15 cellular contexts compared by ENCODE assay signal in the genomic region with DNA sequence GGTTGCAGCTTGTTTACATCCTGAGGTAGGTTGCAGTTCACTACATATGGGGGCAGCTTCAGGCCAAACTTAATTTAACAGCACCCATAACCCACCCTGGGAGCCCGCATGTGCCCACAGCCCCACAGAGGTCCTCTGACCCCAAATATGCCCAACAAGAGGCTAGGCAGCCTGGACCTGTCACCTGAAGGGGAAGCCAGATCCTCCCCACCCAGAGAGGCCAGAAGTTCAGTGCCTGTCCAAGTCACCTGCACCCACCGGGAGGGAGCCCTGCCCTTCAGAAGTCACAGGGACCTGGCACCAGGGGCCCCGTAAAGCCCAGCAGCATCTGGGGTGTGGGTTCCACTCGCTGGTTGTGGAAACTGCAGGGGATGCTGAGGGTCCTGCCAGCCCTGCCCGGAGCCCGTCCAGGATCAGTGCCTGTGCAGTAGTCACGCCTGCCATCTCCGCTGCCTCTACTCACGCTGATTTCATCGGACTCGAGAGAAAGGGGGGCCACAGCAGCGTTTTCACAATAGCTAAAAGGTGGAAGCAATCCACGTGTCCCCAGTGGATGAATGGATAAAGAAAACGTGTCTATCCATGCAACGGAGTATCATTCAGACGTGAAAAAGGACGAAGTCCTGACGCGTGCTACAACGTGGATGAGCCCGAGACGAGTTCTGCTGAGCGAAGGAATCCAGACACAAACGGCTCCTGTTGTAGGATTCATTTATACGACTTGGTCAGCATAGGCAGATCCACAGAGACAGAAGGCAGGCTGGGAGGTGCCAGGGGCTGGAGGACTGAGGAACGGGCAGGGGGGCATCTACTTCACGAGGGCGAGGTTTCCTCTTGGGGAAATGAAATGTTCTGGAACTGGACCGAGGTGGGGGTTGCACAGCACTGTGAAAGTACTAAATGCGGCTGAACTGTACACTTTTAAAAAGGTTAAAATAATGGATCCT. TPM values are rescaled to one million over a fixed set of nuclear protein-coding genes. Genes with fewer than 3 reads are reported as not detected.
A peak's percentile ranks its signal among the peaks of the same experiment; 100 is the strongest.
DNase-seq lines count a peak whose midpoint lies in the region; ATAC-seq and TF ChIP-seq lines count a peak whose summit lies in the region.
"Had no signal": no experiment of that assay in that cellular context is flagged by ENCODE, and none has a peak within 500 bp of the region (broad histone marks: within the 10 kb centered on the region; RNA-seq: fewer than 3 reads in every experiment).

No MANE protein-coding gene starts in this region.

- no peak for TF ChIP-seq CTCF in right atrium auricular region (IDR thresholded peaks at IDR 0.05)

- H3K27ac ChIP-seq in right atrium auricular region (peak overlapping the region in 1 of 2 donors; percentile 81), rectal smooth muscle tissue (ENCODE audit: low read depth, low read length) (peak overlapping the region; percentile 90)
- H3K27ac ChIP-seq: HL-60 had no signal

- H3K4me1 ChIP-seq in right atrium auricular region (peaks cover 0 to 37% of the 10 kb centered on the region in 2 donors), rectal smooth muscle tissue (ENCODE audit: control insufficient read depth, insufficient read depth, low read length) (peaks cover 38% of the 10 kb centered on the region)

- DNase-seq in right atrium auricular region (ENCODE audit: low spot score) (peak; percentile 54), Right ventricle myocardium inferior (ENCODE audit: missing footprints) (no peak), left lobe of liver (ENCODE audit: low spot score) (peak; percentile 31), NCI-H1930 (lab: John Stamatoyannopoulos, UW) (no peak)
- no peak for DNase-seq in stimulated activated naive CD4-positive, alpha-beta T cell (lab: John Stamatoyannopoulos, UW)
- DNase-seq: activated CD8-positive, alpha-beta T cell treated with anti-CD3 and anti-CD28 coated beads, Interleukin-2, amount 10 ng/mL, durations not matched to agents 7 days and 5 days; body of pancreas; KBM-7; mesendoderm; NCI-H1092; NCI-H82 had no signal

- intact Hi-C loops in Right ventricle myocardium inferior (cut with DNase I), result loop anchor here (5.0 kb wide), 1 partner anchor 37 kb away; no protein-coding TSS in a partner anchor

- no peak overlapping the region for H3K9ac ChIP-seq in rectal smooth muscle tissue (ENCODE audit: low read length)

- H3K4me3 ChIP-seq in right atrium auricular region (no peak overlapping the region), rectal smooth muscle tissue (ENCODE audit: low read length) (no peak overlapping the region)
- H3K4me3 ChIP-seq: body of pancreas had no signal

- no peak for ATAC-seq in Right ventricle myocardium inferior
- no peak for ATAC-seq in left lobe of liver
- no peak for ATAC-seq in GM18907 (IDR thresholded peaks at IDR 0.05; ENCODE audit: unreplicated experiment)
- no peak for ATAC-seq in GM18498 (IDR thresholded peaks at IDR 0.05; ENCODE audit: unreplicated experiment)
- ATAC-seq: activated CD8-positive, alpha-beta T cell treated with anti-CD3 and anti-CD28 coated beads, Interleukin-2, amount 10 ng/mL, durations not matched to agents 7 days and 5 days; body of pancreas had no signal

- H3K9me3 ChIP-seq in right atrium auricular region, result peaks cover 0 to 10% of the 10 kb centered on the region in 2 donors
- H3K9me3 ChIP-seq: body of pancreas had no signal

- H3K27me3 ChIP-seq in right atrium auricular region, result no peaks in the 10 kb centered on the region
- no peaks in the 10 kb centered on the region for H3K27me3 ChIP-seq in rectal smooth muscle tissue (ENCODE audit: control insufficient read depth, insufficient read depth, low read length)
- H3K27me3 ChIP-seq: body of pancreas had no signal

- H3K36me3 ChIP-seq in right atrium auricular region, result no peaks in the 10 kb centered on the region
- H3K36me3 ChIP-seq in rectal smooth muscle tissue (ENCODE audit: control insufficient read depth, insufficient read depth, low read length), result no peaks in the 10 kb centered on the region

RNA-seq across cellular contexts. Expression of a gene that starts 33.9 kb away (rescaled TPM):
- total RNA-seq in right atrium auricular region (100 to 1,000 TPM; 249 to 252 TPM), Right ventricle myocardium inferior (254 TPM), left lobe of liver (34.9 TPM)

Comparison
In these comparisons a context has a peak if more than half of its experiments do, and no peak if none do; other contexts are left out.
1. DNase-seq: peak in right atrium auricular region (single experiment) and left lobe of liver (single experiment); none in Right ventricle myocardium inferior (single experiment), stimulated activated naive CD4-positive, alpha-beta T cell (0 of 6) and NCI-H1930 (0 of 2).